8 cellular contexts compared by ENCODE assay signal in genomic region chr20:44388466-44389023, GRCh38. TPM values are rescaled to one million over a fixed set of nuclear protein-coding genes. Genes with fewer than 3 reads are reported as not detected.
DNase-seq lines count a peak whose midpoint lies in the region; ATAC-seq lines count a peak whose summit lies in the region.

No MANE protein-coding gene starts in this region.

- DNase-seq in DMS114 treated with DMSO at 0.1 percent for 48 hours (lab: John Stamatoyannopoulos, UW; ENCODE audit: unreplicated experiment) (peak; percentile 47), NCI-H69 (lab: John Stamatoyannopoulos, UW) (peak; percentile 70), lung microvascular endothelial cell (ENCODE audit: low read depth in 2 of 2) (peak; percentile 64 to 68), GOT3 (lab: John Stamatoyannopoulos, UW) (no peak)
- DNase-seq in activated CD4-positive, alpha-beta T cell treated with anti-CD3 and anti-CD28 coated beads, Interleukin-2, amount 50 U/mL, for 4 hours, result peak; percentile 58 to 61
- peak; percentile 39 for DNase-seq in effector CD4-positive, alpha-beta T cell
- DNase-seq in stimulated activated CD8-positive, alpha-beta memory T cell treated with anti-CD3 and anti-CD28 coated beads, Interleukin-15, amount 100 ng/mL, for 24 hours (ENCODE audit: low read depth), result peak; percentile 22

- ATAC-seq in HG02884 (IDR thresholded peaks at IDR 0.05; ENCODE audit: unreplicated experiment), result peak; percentile 63

RNA-seq across cellular contexts. Expression of gene HNF4A, which starts 33.0 kb away (rescaled TPM):
- not detected in 2 replicates for total RNA-seq in lung microvascular endothelial cell

RNA-seq across cellular contexts. Expression of gene R3HDML, which starts 51.7 kb away (rescaled TPM):
- not detected in 2 replicates for total RNA-seq in lung microvascular endothelial cell
